12 cellular contexts compared by ENCODE assay signal in the genomic region with DNA sequence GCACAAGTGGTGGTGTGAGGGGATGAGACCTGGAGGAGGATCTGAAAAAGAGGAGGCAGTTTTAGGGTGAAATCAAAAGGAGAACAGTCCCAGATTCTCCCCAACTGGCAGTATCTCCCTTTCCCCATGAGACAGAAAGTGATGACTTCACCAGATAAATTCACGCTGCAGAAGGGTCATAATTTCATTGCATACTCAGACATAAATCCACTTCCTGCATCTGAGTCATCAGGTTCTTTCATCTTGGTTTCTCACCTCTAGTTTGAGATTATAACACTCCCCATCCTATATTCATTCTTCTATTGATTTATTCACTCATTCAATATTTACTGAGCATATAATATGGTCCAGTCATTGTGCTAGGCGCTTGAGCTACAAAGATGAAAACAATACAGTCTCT.
DNase-seq lines count a peak whose midpoint lies in the region; ATAC-seq lines count a peak whose summit lies in the region.
"Had no signal": no experiment of that assay in that cellular context is flagged by ENCODE, and none has a peak within 500 bp of the region (broad histone marks: within the 10 kb centered on the region; RNA-seq: fewer than 3 reads in every experiment).

No MANE protein-coding gene starts in this region.

- DNase-seq in activated CD4-positive, alpha-beta T cell treated with anti-CD3 and anti-CD28 coated beads for 36 hours: no peak
- no peak for DNase-seq in activated CD4-positive, alpha-beta T cell treated with anti-CD3 and anti-CD28 coated beads, Interleukin-2, amount 50 U/mL, for 4 hours
- DNase-seq in HPDE6-E6E7 (ENCODE audit: extremely low spot score): peak; percentile 28
- no peak for DNase-seq in activated naive CD8-positive, alpha-beta T cell treated with anti-CD3 and anti-CD28 coated beads, Interleukin-2, amount 50 U/mL, for 24 hours
- DNase-seq in non-pigmented ciliary epithelial cell (ENCODE audit: low read depth): peak; percentile 23
- DNase-seq in left cardiac atrium: no peak
- no peak for DNase-seq in NK-92 (lab: John Stamatoyannopoulos, UW; ENCODE audit: unreplicated experiment)
- DNase-seq: activated CD4-positive, alpha-beta T cell treated with anti-CD3 and anti-CD28 coated beads, Interleukin-2, amount 50 U/mL, for 48 hours; esophagus squamous epithelium; MV-4-11; NCI-H526 treated with DMSO at 0.1 percent for 48 hours had no signal

- POLR2A ChIA-PET in activated CD4-positive, alpha-beta T cell treated with anti-CD3 and anti-CD28 coated beads for 36 hours (lab: Charles Lee): interaction anchor here (0.7 kb wide), 1 partner anchor 915 kb away, joined by 3 read pairs; no protein-coding TSS in a partner anchor

- intact Hi-C loops in activated CD4-positive, alpha-beta T cell treated with anti-CD3 and anti-CD28 coated beads for 36 hours (cut with DNase I, micrococcal nuclease): loop anchor here (2.0 to 10.0 kb wide), 2 partner anchors 65 to 197 kb away; partner anchors contain the start of genes CCDC148 (in 1 of the 2) and PKP4 (in 1 of the 2)
- intact Hi-C loops in left cardiac atrium (cut with DNase I): no loop called here

- no peak overlapping the region for H3K4me3 Mint-ChIP-seq in activated CD4-positive, alpha-beta T cell treated with anti-CD3 and anti-CD28 coated beads for 36 hours
- H3K4me3 Mint-ChIP-seq in activated naive CD8-positive, alpha-beta T cell treated with anti-CD3 and anti-CD28 coated beads, Interleukin-2, amount 50 U/mL, for 24 hours: no peak overlapping the region

- peaks cover 12% of the 10 kb centered on the region for H3K27me3 Mint-ChIP-seq in activated CD4-positive, alpha-beta T cell treated with anti-CD3 and anti-CD28 coated beads for 36 hours
- peaks cover 5% of the 10 kb centered on the region for H3K27me3 Mint-ChIP-seq in activated naive CD8-positive, alpha-beta T cell treated with anti-CD3 and anti-CD28 coated beads, Interleukin-2, amount 50 U/mL, for 24 hours

- H3K9me3 Mint-ChIP-seq in activated CD4-positive, alpha-beta T cell treated with anti-CD3 and anti-CD28 coated beads for 36 hours (ENCODE audit: low read depth): no peaks in the 10 kb centered on the region
- H3K9me3 Mint-ChIP-seq in activated naive CD8-positive, alpha-beta T cell treated with anti-CD3 and anti-CD28 coated beads, Interleukin-2, amount 50 U/mL, for 24 hours: no peaks in the 10 kb centered on the region

- H3K4me1 Mint-ChIP-seq in activated CD4-positive, alpha-beta T cell treated with anti-CD3 and anti-CD28 coated beads for 36 hours: peaks cover 8% of the 10 kb centered on the region
- H3K4me1 Mint-ChIP-seq in activated naive CD8-positive, alpha-beta T cell treated with anti-CD3 and anti-CD28 coated beads, Interleukin-2, amount 50 U/mL, for 24 hours: peaks cover 7% of the 10 kb centered on the region

- peak; percentile 92 for ATAC-seq in activated CD4-positive, alpha-beta T cell treated with anti-CD3 and anti-CD28 coated beads for 36 hours
- ATAC-seq in activated naive CD8-positive, alpha-beta T cell treated with anti-CD3 and anti-CD28 coated beads, Interleukin-2, amount 50 U/mL, for 24 hours: peak; percentile 95
- ATAC-seq in left cardiac atrium (no peak), HG03469 (IDR thresholded peaks at IDR 0.05; ENCODE audit: unreplicated experiment) (no peak)

- CTCF ChIA-PET in activated CD4-positive, alpha-beta T cell treated with anti-CD3 and anti-CD28 coated beads for 36 hours (lab: Charles Lee): no interaction called here

- no peaks in the 10 kb centered on the region for H3K36me3 Mint-ChIP-seq in activated CD4-positive, alpha-beta T cell treated with anti-CD3 and anti-CD28 coated beads for 36 hours (ENCODE audit: low read depth)
- no peaks in the 10 kb centered on the region for H3K36me3 Mint-ChIP-seq in activated naive CD8-positive, alpha-beta T cell treated with anti-CD3 and anti-CD28 coated beads, Interleukin-2, amount 50 U/mL, for 24 hours (ENCODE audit: low read depth)

- H3K27ac Mint-ChIP-seq in activated CD4-positive, alpha-beta T cell treated with anti-CD3 and anti-CD28 coated beads for 36 hours: peak overlapping the region; percentile 59
- no peak overlapping the region for H3K27ac Mint-ChIP-seq in activated naive CD8-positive, alpha-beta T cell treated with anti-CD3 and anti-CD28 coated beads, Interleukin-2, amount 50 U/mL, for 24 hours

Comparison
In these comparisons a context has a peak if more than half of its experiments do, and no peak if none do; other contexts are left out.
1. ATAC-seq: peak in activated CD4-positive, alpha-beta T cell treated with anti-CD3 and anti-CD28 coated beads for 36 hours (single experiment) and activated naive CD8-positive, alpha-beta T cell treated with anti-CD3 and anti-CD28 coated beads, Interleukin-2, amount 50 U/mL, for 24 hours (single experiment); none in left cardiac atrium (0 of 2) and HG03469 (single experiment).
2. DNase-seq: peak in HPDE6-E6E7 (single experiment) and non-pigmented ciliary epithelial cell (single experiment); none in activated CD4-positive, alpha-beta T cell treated with anti-CD3 and anti-CD28 coated beads for 36 hours (single experiment), activated CD4-positive, alpha-beta T cell treated with anti-CD3 and anti-CD28 coated beads, Interleukin-2, amount 50 U/mL, for 4 hours (0 of 2), activated naive CD8-positive, alpha-beta T cell treated with anti-CD3 and anti-CD28 coated beads, Interleukin-2, amount 50 U/mL, for 24 hours (single experiment), left cardiac atrium (single experiment) and NK-92 (single experiment).
3. intact Hi-C loops: an anchor here in activated CD4-positive, alpha-beta T cell treated with anti-CD3 and anti-CD28 coated beads for 36 hours (2.0 to 10.0 kb wide); none called in left cardiac atrium.